Comparison of ENCODE assay signal across 1 cellular context in genomic region chr15:69082556-69082955, GRCh38.
TF ChIP-seq lines count a peak whose summit lies in the region.

No MANE protein-coding gene starts in this region.

TF ChIP-seq in HepG2, 621 proteins besides CTCF, POLR2A, EP300 and RAD21 (continued from another document):
- TF ChIP-seq ARID5B (CRISPR knock-in tag; IDR thresholded peaks at IDR 0.05) (peak; percentile 26; the same call in 1 of the 2 replicates), JUNB (CRISPR knock-in tag; IDR thresholded peaks at IDR 0.05; ENCODE audit: borderline replicate concordance) (no peak), DZIP1 (CRISPR knock-in tag; IDR thresholded peaks at IDR 0.05) (no peak), ZNF790 (CRISPR knock-in tag; IDR thresholded peaks at IDR 0.05; ENCODE audit: borderline replicate concordance) (no peak), NCOR1 (IDR thresholded peaks at IDR 0.05; ENCODE audit: borderline replicate concordance, low read length) (no peak), KMT2B (CRISPR knock-in tag; IDR thresholded peaks at IDR 0.05) (no peak), BATF2 (CRISPR knock-in tag; IDR thresholded peaks at IDR 0.05) (no peak), ZFP1 (CRISPR knock-in tag; IDR thresholded peaks at IDR 0.05) (no peak), HMG20A (CRISPR knock-in tag; IDR thresholded peaks at IDR 0.05; ENCODE audit: borderline replicate concordance) (peak; percentile 27; the same call in 1 of the 2 replicates), SIX4 (CRISPR knock-in tag; IDR thresholded peaks at IDR 0.05) (0 out of 2 replicates have a peak, but pooled peaks have one; percentile 18), ZNF329 (CRISPR knock-in tag; IDR thresholded peaks at IDR 0.05; ENCODE audit: low read depth) (no peak), CREBL2 (CRISPR knock-in tag; IDR thresholded peaks at IDR 0.05; ENCODE audit: borderline replicate concordance) (no peak), TBL1XR1 (IDR thresholded peaks at IDR 0.05; ENCODE audit: borderline replicate concordance, low read length, partially characterized antibody) (no peak), BCLAF1 (IDR thresholded peaks at IDR 0.05) (no peak)
